ENCODE assay signal across 27 cellular contexts in genomic region chr2:68404901-68405799, GRCh38. TPM values are rescaled to one million over a fixed set of nuclear protein-coding genes. Genes with fewer than 3 reads are reported as not detected.
DNase-seq lines count a peak whose midpoint lies in the region; ATAC-seq lines count a peak whose summit lies in the region.
"Had no signal": no experiment of that assay in that cellular context is flagged by ENCODE, and none has a peak within 500 bp of the region (broad histone marks: within the 10 kb centered on the region; RNA-seq: fewer than 3 reads in every experiment).

No MANE protein-coding gene starts in this region.

- H3K4me1 Mint-ChIP-seq in IgD-negative memory B cell = peaks cover 35 to 69% (median 58%) of the 10 kb centered on the region in 3 donors
- H3K4me1 Mint-ChIP-seq in stimulated activated effector memory CD8-positive, alpha-beta T cell treated with anti-CD3 and anti-CD28 coated beads, Interleukin-12 subunit alpha, Interleukin-12 subunit beta, amount 100 ng/mL, for 72 hours = peaks cover 69% of the 10 kb centered on the region
- H3K4me1 Mint-ChIP-seq: activated CD4-positive, alpha-beta T cell treated with anti-CD3 and anti-CD28 coated beads for 36 hours; stimulated activated naive CD8-positive, alpha-beta T cell treated with anti-CD3 and anti-CD28 coated beads, Interleukin-15, amount 100 ng/mL, for 72 hours had no signal

- H3K9me3 Mint-ChIP-seq in IgD-negative memory B cell = peaks cover 8 to 11% (median 10%) of the 10 kb centered on the region in 3 donors
- peaks cover 24% of the 10 kb centered on the region for H3K9me3 Mint-ChIP-seq in stimulated activated effector memory CD8-positive, alpha-beta T cell treated with anti-CD3 and anti-CD28 coated beads, Interleukin-12 subunit alpha, Interleukin-12 subunit beta, amount 100 ng/mL, for 72 hours

- H3K36me3 Mint-ChIP-seq in IgD-negative memory B cell = peaks cover 30% of the 10 kb centered on the region
- peaks cover under 1% of the 10 kb centered on the region for H3K36me3 Mint-ChIP-seq in stimulated activated effector memory CD8-positive, alpha-beta T cell treated with anti-CD3 and anti-CD28 coated beads, Interleukin-12 subunit alpha, Interleukin-12 subunit beta, amount 100 ng/mL, for 72 hours

- DNase-seq in NCI-H2171 treated with DMSO at 0.1 percent for 48 hours (lab: John Stamatoyannopoulos, UW) = peak; percentile 10
- DNase-seq in NCI-H2171 (lab: John Stamatoyannopoulos, UW) = no peak
- DNase-seq in stimulated activated effector memory CD8-positive, alpha-beta T cell treated with anti-CD3 and anti-CD28 coated beads, Interleukin-12 subunit alpha, Interleukin-12 subunit beta, amount 100 ng/mL, for 72 hours (ENCODE audit: low spot score in 2 of 2) = no peak
- DNase-seq in activated gamma-delta T cell (lab: John Stamatoyannopoulos, UW) = no peak
- DNase-seq: 8988T; activated CD4-positive, alpha-beta T cell treated with anti-CD3 and anti-CD28 coated beads for 36 hours; activated naive CD4-positive, alpha-beta T cell treated with anti-CD3 and anti-CD28 coated beads, Interleukin-2, amount 50 U/mL, for 16 hours; activated T-cell treated with anti-CD3 and anti-CD28 coated beads, Interleukin-2, amount 50 U/mL, for 72 hours; dermis blood vessel endothelial cell; left ventricle myocardium superior; MG63; midbrain; NCI-H82; PC-3; retina; SIG-M5; spleen; stimulated activated CD4-positive, alpha-beta T cell treated with anti-CD3 and anti-CD28 coated beads, Interleukin-4, amount 100 ng/mL, for 24 hours; stimulated activated naive CD8-positive, alpha-beta T cell treated with anti-CD3 and anti-CD28 coated beads, Interleukin-15, amount 100 ng/mL, for 72 hours; tibial artery had no signal

- peak overlapping the region in 2 of 3 donors; percentile 91 to 94 for H3K27ac Mint-ChIP-seq in IgD-negative memory B cell
- H3K27ac Mint-ChIP-seq in stimulated activated effector memory CD8-positive, alpha-beta T cell treated with anti-CD3 and anti-CD28 coated beads, Interleukin-12 subunit alpha, Interleukin-12 subunit beta, amount 100 ng/mL, for 72 hours = peak overlapping the region; percentile 33
- H3K27ac Mint-ChIP-seq: activated CD4-positive, alpha-beta T cell treated with anti-CD3 and anti-CD28 coated beads for 36 hours; activated T-cell treated with anti-CD3 and anti-CD28 coated beads, Interleukin-2, amount 50 U/mL, for 72 hours; stimulated activated naive CD8-positive, alpha-beta T cell treated with anti-CD3 and anti-CD28 coated beads, Interleukin-15, amount 100 ng/mL, for 72 hours had no signal

- no peaks in the 10 kb centered on the region for H3K27me3 Mint-ChIP-seq in IgD-negative memory B cell

- H3K4me3 Mint-ChIP-seq in IgD-negative memory B cell = peak overlapping the region in 3 of 4 donors; percentile 34 to 91 (median 54)
- H3K4me3 Mint-ChIP-seq in stimulated activated effector memory CD8-positive, alpha-beta T cell treated with anti-CD3 and anti-CD28 coated beads, Interleukin-12 subunit alpha, Interleukin-12 subunit beta, amount 100 ng/mL, for 72 hours = no peak overlapping the region
- H3K4me3 Mint-ChIP-seq: activated CD4-positive, alpha-beta T cell treated with anti-CD3 and anti-CD28 coated beads for 36 hours; activated T-cell treated with anti-CD3 and anti-CD28 coated beads, Interleukin-2, amount 50 U/mL, for 72 hours; stimulated activated naive CD8-positive, alpha-beta T cell treated with anti-CD3 and anti-CD28 coated beads, Interleukin-15, amount 100 ng/mL, for 72 hours had no signal

- peak; percentile 20 for ATAC-seq in esophagus mucosa
- peak; percentile 57 for ATAC-seq in stimulated activated effector memory CD8-positive, alpha-beta T cell treated with anti-CD3 and anti-CD28 coated beads, Interleukin-12 subunit alpha, Interleukin-12 subunit beta, amount 100 ng/mL, for 72 hours
- ATAC-seq in GM18511 (IDR thresholded peaks at IDR 0.05; ENCODE audit: unreplicated experiment) = no peak
- ATAC-seq in HG03571 (IDR thresholded peaks at IDR 0.05; ENCODE audit: unreplicated experiment) = no peak
- ATAC-seq: activated CD4-positive, alpha-beta T cell treated with anti-CD3 and anti-CD28 coated beads for 36 hours; activated T-cell treated with anti-CD3 and anti-CD28 coated beads, Interleukin-2, amount 50 U/mL, for 72 hours; left ventricle myocardium superior; PC-3; stimulated activated naive CD8-positive, alpha-beta T cell treated with anti-CD3 and anti-CD28 coated beads, Interleukin-15, amount 100 ng/mL, for 72 hours had no signal

RNA-seq across cellular contexts. Expression of gene PLEK, which starts 40.1 kb away (rescaled TPM):
- polyA plus RNA-seq in IgD-negative memory B cell = 110 TPM
- 1.00 TPM for total RNA-seq in esophagus mucosa
- total RNA-seq: cardiac muscle cell, fibroblast of villous mesenchyme, H4, PC-3 had no signal
- polyA plus RNA-seq: cardiac muscle cell had no signal

Comparison
In these comparisons a context has a peak if more than half of its experiments do, and no peak if none do; other contexts are left out.
1. ATAC-seq: peak in esophagus mucosa (single experiment) and stimulated activated effector memory CD8-positive, alpha-beta T cell treated with anti-CD3 and anti-CD28 coated beads, Interleukin-12 subunit alpha, Interleukin-12 subunit beta, amount 100 ng/mL, for 72 hours (single experiment); none in GM18511 (single experiment) and HG03571 (single experiment).